ENCODE assay signal across 18 cellular contexts in the genomic region with DNA sequence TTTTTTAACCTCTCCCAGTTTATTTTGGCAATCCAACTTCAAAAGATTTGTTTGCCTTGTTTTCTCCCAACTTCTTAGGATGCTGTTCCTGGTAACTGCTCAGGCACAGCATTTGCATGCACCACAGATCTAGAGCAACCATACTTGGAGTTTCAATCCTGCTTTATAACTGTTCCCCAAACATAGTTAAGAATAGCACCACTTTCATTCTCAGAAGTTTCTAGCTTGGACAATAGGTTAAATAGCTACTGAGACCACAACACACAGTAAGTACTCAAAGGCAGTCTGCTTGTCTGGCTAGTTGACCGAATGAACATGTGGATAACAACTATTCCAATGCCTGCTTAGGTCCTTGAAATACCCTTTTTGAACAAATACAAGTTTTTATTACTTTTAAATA.
DNase-seq lines count a peak whose midpoint lies in the region; TF ChIP-seq lines count a peak whose summit lies in the region.
"Had no signal": no experiment of that assay in that cellular context is flagged by ENCODE, and none has a peak within 500 bp of the region (broad histone marks: within the 10 kb centered on the region; RNA-seq: fewer than 3 reads in every experiment).

No MANE protein-coding gene starts in this region.

- H3K79me2 ChIP-seq in MM.1S (ENCODE audit: low read length) = peaks cover 46% of the 10 kb centered on the region

- peaks cover 53% of the 10 kb centered on the region for H3K4me1 Mint-ChIP-seq in activated naive CD8-positive, alpha-beta T cell (ENCODE audit: low read depth)
- H3K4me1 Mint-ChIP-seq in activated naive CD8-positive, alpha-beta T cell treated with anti-CD3 and anti-CD28 coated beads for 36 hours = peaks cover 42% of the 10 kb centered on the region

- H3K4me1 ChIP-seq in MM.1S (ENCODE audit: low read length) (peaks cover 42% of the 10 kb centered on the region), skeletal muscle satellite cell (ENCODE audit: control insufficient read depth, insufficient read depth, low read length) (peaks cover 22% of the 10 kb centered on the region)
- H3K4me1 ChIP-seq: A549 had no signal

- no peak for TF ChIP-seq CTCF in MM.1S (IDR thresholded peaks at IDR 0.05; ENCODE audit: low read length)

- H3K36me3 Mint-ChIP-seq in activated naive CD8-positive, alpha-beta T cell = peaks cover 15% of the 10 kb centered on the region
- peaks cover 47% of the 10 kb centered on the region for H3K36me3 Mint-ChIP-seq in activated naive CD8-positive, alpha-beta T cell treated with anti-CD3 and anti-CD28 coated beads for 36 hours

- H3K36me3 ChIP-seq in MM.1S (replicated peaks; ENCODE audit: insufficient read depth, low read length) (no peaks in the 10 kb centered on the region), skeletal muscle satellite cell (ENCODE audit: insufficient read depth, low read length) (no peaks in the 10 kb centered on the region)

- no peak overlapping the region for H2AFZ ChIP-seq in MM.1S (ENCODE audit: low read length)

- H3K27ac Mint-ChIP-seq in activated naive CD8-positive, alpha-beta T cell = peak overlapping the region; percentile 1
- no peak overlapping the region for H3K27ac Mint-ChIP-seq in activated naive CD8-positive, alpha-beta T cell treated with anti-CD3 and anti-CD28 coated beads for 36 hours
- H3K27ac Mint-ChIP-seq: activated CD8-positive, alpha-beta memory T cell treated with anti-CD3 and anti-CD28 coated beads, Interleukin-2, amount 10 ng/mL, durations not matched to agents 7 days and 5 days; stimulated activated naive B cell treated with anti-CD40 and anti-IgM and Interleukin-4, amounts not matched to agents 10 μg/mL and 1 μg/mL and 100 μg/mL, for 72 hours had no signal

- H3K9me2 ChIP-seq in MM.1S (replicated peaks; ENCODE audit: insufficient read depth, low read length) = no peaks in the 10 kb centered on the region

- peaks cover 7% of the 10 kb centered on the region for H3K9me3 Mint-ChIP-seq in activated naive CD8-positive, alpha-beta T cell (ENCODE audit: low read depth)
- peaks cover 5% of the 10 kb centered on the region for H3K9me3 Mint-ChIP-seq in activated naive CD8-positive, alpha-beta T cell treated with anti-CD3 and anti-CD28 coated beads for 36 hours

- H3K9me3 ChIP-seq in MM.1S (replicated peaks; ENCODE audit: insufficient read depth, low read length) = no peaks in the 10 kb centered on the region
- no peaks in the 10 kb centered on the region for H3K9me3 ChIP-seq in skeletal muscle satellite cell (replicated peaks; ENCODE audit: low read length)
- H3K9me3 ChIP-seq: A549 had no signal

- H3F3A ChIP-seq in MM.1S (ENCODE audit: insufficient read depth, low read length) = peaks cover 15% of the 10 kb centered on the region

- no peak overlapping the region for H3K4me3 Mint-ChIP-seq in activated naive CD8-positive, alpha-beta T cell
- H3K4me3 Mint-ChIP-seq in activated naive CD8-positive, alpha-beta T cell treated with anti-CD3 and anti-CD28 coated beads for 36 hours = no peak overlapping the region
- H3K4me3 Mint-ChIP-seq: activated CD8-positive, alpha-beta memory T cell treated with anti-CD3 and anti-CD28 coated beads, Interleukin-2, amount 10 ng/mL, durations not matched to agents 7 days and 5 days; stimulated activated naive B cell treated with anti-CD40 and anti-IgM and Interleukin-4, amounts not matched to agents 10 μg/mL and 1 μg/mL and 100 μg/mL, for 72 hours; T-cell had no signal

- H3K4me3 ChIP-seq in MM.1S (ENCODE audit: low read length) (no peak overlapping the region), skeletal muscle satellite cell (ENCODE audit: low read length) (no peak overlapping the region)
- H3K4me3 ChIP-seq: A549 had no signal

- H3K4me2 ChIP-seq in MM.1S (ENCODE audit: low read depth, low read length) = peak overlapping the region; percentile 20
- peak overlapping the region; percentile 4 for H3K4me2 ChIP-seq in skeletal muscle satellite cell (ENCODE audit: low read length)
- H3K4me2 ChIP-seq: A549 had no signal

- H3K9ac ChIP-seq in MM.1S (ENCODE audit: low read length) = no peak overlapping the region
- H3K9ac ChIP-seq in skeletal muscle satellite cell (ENCODE audit: low read depth, low read length) = no peak overlapping the region

- no peaks in the 10 kb centered on the region for H3K27me3 Mint-ChIP-seq in activated naive CD8-positive, alpha-beta T cell
- H3K27me3 Mint-ChIP-seq in activated naive CD8-positive, alpha-beta T cell treated with anti-CD3 and anti-CD28 coated beads for 36 hours = no peaks in the 10 kb centered on the region
- H3K27me3 Mint-ChIP-seq: activated CD8-positive, alpha-beta memory T cell treated with anti-CD3 and anti-CD28 coated beads, Interleukin-2, amount 10 ng/mL, durations not matched to agents 7 days and 5 days; CD4-positive, alpha-beta memory T cell; stimulated activated naive B cell treated with anti-CD40 and anti-IgM and Interleukin-4, amounts not matched to agents 10 μg/mL and 1 μg/mL and 100 μg/mL, for 72 hours; T-cell had no signal

- H3K27me3 ChIP-seq in MM.1S (replicated peaks; ENCODE audit: insufficient read depth, low read length) (peaks cover 8% of the 10 kb centered on the region; the same call in 1 of the 2 replicates), skeletal muscle satellite cell (ENCODE audit: control insufficient read depth, insufficient read depth, low read length) (no peaks in the 10 kb centered on the region)

- no peak for DNase-seq in activated naive CD8-positive, alpha-beta T cell treated with anti-CD3 and anti-CD28 coated beads for 36 hours
- DNase-seq in MM.1S (peak; percentile 54), inferior parietal cortex (ENCODE audit: extremely low spot score) (peak; percentile 25), GDM1 (lab: John Stamatoyannopoulos, UW) (no peak), D341Med (ENCODE audit: low spot score) (no peak), UCSD-AML1 (lab: John Stamatoyannopoulos, UW; ENCODE audit: unreplicated experiment) (no peak)
- DNase-seq: activated CD4-positive, CD25-positive, alpha-beta regulatory T cell; activated CD8-positive, alpha-beta memory T cell treated with anti-CD3 and anti-CD28 coated beads, Interleukin-2, amount 10 ng/mL, durations not matched to agents 7 days and 5 days; activated naive CD4-positive, alpha-beta T cell; CD4-positive, alpha-beta memory T cell; mesenchymal stem cell; NCI-H748 treated with DMSO at 0.1 percent for 48 hours; RPMI8226; stimulated activated naive B cell treated with anti-CD40 and anti-IgM and Interleukin-4, amounts not matched to agents 10 μg/mL and 1 μg/mL and 100 μg/mL, for 72 hours; T-cell had no signal

- H3K27ac ChIP-seq in MM.1S (ENCODE audit: low read length) = no peak overlapping the region
- H3K27ac ChIP-seq: A549 had no signal

- H4K20me1 ChIP-seq in MM.1S (ENCODE audit: insufficient read depth, low read length) = peaks cover 50% of the 10 kb centered on the region

Comparison
In these comparisons a context has a peak if more than half of its experiments do, and no peak if none do; other contexts are left out.
1. DNase-seq: peak in MM.1S (single experiment) and inferior parietal cortex (single experiment); none in activated naive CD8-positive, alpha-beta T cell treated with anti-CD3 and anti-CD28 coated beads for 36 hours (single experiment), GDM1 (single experiment), D341Med (single experiment) and UCSD-AML1 (single experiment).